1 cellular context compared by ENCODE assay signal in genomic region chr5:163437309-163438182, GRCh38.
TF ChIP-seq lines count a peak whose summit lies in the region.

CCNG1 (plus strand) TSS chr5:163437595; CDS start chr5:163439257, 1,662 bp downstream.

TF ChIP-seq in K562, 482 proteins besides CTCF, POLR2A, EP300 and RAD21 (continued from another document):
- TF ChIP-seq DEAF1 (CRISPR knock-in tag; IDR thresholded peaks at IDR 0.05) (peak; percentile 45; the same call in 1 of the 2 replicates), ZKSCAN3 (CRISPR knock-in tag; IDR thresholded peaks at IDR 0.05) (no peak), KLF6 (CRISPR knock-in tag; IDR thresholded peaks at IDR 0.05; ENCODE audit: borderline replicate concordance) (0 out of 2 replicates have a peak, but pooled peaks have one; percentile 14), ZNF512 (tag; IDR thresholded peaks at IDR 0.05) (no peak)
